ENCODE assay signal across 9 cellular contexts in the genomic region with DNA sequence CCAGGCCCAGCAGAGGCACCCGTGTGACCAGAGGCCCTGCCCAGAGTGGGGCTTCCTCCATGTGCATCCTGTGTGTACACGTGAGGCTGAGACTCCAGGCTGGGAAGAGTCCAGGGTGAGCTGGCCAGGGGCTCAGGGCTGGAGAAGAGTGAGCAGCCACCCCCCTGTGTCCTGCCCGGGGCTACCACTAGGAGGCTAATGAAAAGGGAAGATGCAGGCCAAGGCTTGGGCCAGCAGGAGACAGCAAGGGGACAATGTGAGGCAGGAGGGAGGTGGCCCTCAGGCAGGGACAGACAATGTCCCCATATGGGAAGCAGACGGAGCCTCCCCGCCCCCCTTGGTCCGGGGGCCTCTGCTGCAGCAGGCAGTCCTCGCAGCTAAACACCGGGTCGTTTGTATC.
DNase-seq lines count a peak whose midpoint lies in the region; ATAC-seq and TF ChIP-seq lines count a peak whose summit lies in the region.
"Had no signal": no experiment of that assay in that cellular context is flagged by ENCODE, and none has a peak within 500 bp of the region (broad histone marks: within the 10 kb centered on the region; RNA-seq: fewer than 3 reads in every experiment).

No MANE protein-coding gene starts in this region.

- no peaks in the 10 kb centered on the region for H3K27me3 ChIP-seq in testis

- H3K4me1 ChIP-seq in testis: no peaks in the 10 kb centered on the region
- H3K4me1 ChIP-seq: transverse colon had no signal

- no peak overlapping the region for H3K27ac ChIP-seq in testis
- H3K27ac ChIP-seq: transverse colon had no signal

- no peaks in the 10 kb centered on the region for H3K9me3 Mint-ChIP-seq in activated naive CD8-positive, alpha-beta T cell treated with anti-CD3 and anti-CD28 coated beads, Interleukin-2, amount 10 ng/mL, durations not matched to agents 7 days and 5 days
- no peaks in the 10 kb centered on the region for H3K9me3 Mint-ChIP-seq in activated naive CD8-positive, alpha-beta T cell treated with anti-CD3 and anti-CD28 coated beads for 36 hours

- TF ChIP-seq CTCF in epithelial cell of proximal tubule (conservative IDR thresholded peaks at IDR 0.05; ENCODE audit: low read depth, low read length) (peak; percentile 58), testis (IDR thresholded peaks at IDR 0.05) (peak in 1 of 3 experiments; percentile 27)

- TF ChIP-seq POLR2A in testis (IDR thresholded peaks at IDR 0.05): no peak

- DNase-seq in activated naive CD8-positive, alpha-beta T cell treated with anti-CD3 and anti-CD28 coated beads, Interleukin-2, amount 10 ng/mL, durations not matched to agents 7 days and 5 days: no peak
- DNase-seq in activated naive CD8-positive, alpha-beta T cell treated with anti-CD3 and anti-CD28 coated beads for 36 hours: no peak
- DNase-seq in NCI-H524 treated with DMSO at 0.1 percent for 48 hours (lab: John Stamatoyannopoulos, UW) (peak; percentile 13), epithelial cell of proximal tubule (ENCODE audit: low read depth) (no peak), testis (peak; percentile 29), NCI-H2171 treated with DMSO at 0.1 percent for 48 hours (lab: John Stamatoyannopoulos, UW) (no peak), cortex of kidney (lab: John Stamatoyannopoulos, UW) (no peak)
- DNase-seq: transverse colon had no signal

- peaks cover 1% of the 10 kb centered on the region for H3K4me1 Mint-ChIP-seq in activated naive CD8-positive, alpha-beta T cell treated with anti-CD3 and anti-CD28 coated beads, Interleukin-2, amount 10 ng/mL, durations not matched to agents 7 days and 5 days
- H3K4me1 Mint-ChIP-seq in activated naive CD8-positive, alpha-beta T cell treated with anti-CD3 and anti-CD28 coated beads for 36 hours: peaks cover 7% of the 10 kb centered on the region

- H3K4me3 Mint-ChIP-seq in activated naive CD8-positive, alpha-beta T cell treated with anti-CD3 and anti-CD28 coated beads, Interleukin-2, amount 10 ng/mL, durations not matched to agents 7 days and 5 days: no peak overlapping the region
- no peak overlapping the region for H3K4me3 Mint-ChIP-seq in activated naive CD8-positive, alpha-beta T cell treated with anti-CD3 and anti-CD28 coated beads for 36 hours

- intact Hi-C loops in testis (cut with DNase I; ENCODE audit: low total_unique reads): no loop called here

- POLR2A ChIA-PET in activated naive CD8-positive, alpha-beta T cell treated with anti-CD3 and anti-CD28 coated beads, Interleukin-2, amount 10 ng/mL, durations not matched to agents 7 days and 5 days (lab: Charles Lee): no interaction called here

- ATAC-seq in activated naive CD8-positive, alpha-beta T cell treated with anti-CD3 and anti-CD28 coated beads, Interleukin-2, amount 10 ng/mL, durations not matched to agents 7 days and 5 days (ENCODE audit: low read depth): peak; percentile 58
- ATAC-seq in HG02763 (IDR thresholded peaks at IDR 0.05; ENCODE audit: unreplicated experiment): no peak

- no peak overlapping the region for H3K27ac Mint-ChIP-seq in activated naive CD8-positive, alpha-beta T cell treated with anti-CD3 and anti-CD28 coated beads, Interleukin-2, amount 10 ng/mL, durations not matched to agents 7 days and 5 days
- no peak overlapping the region for H3K27ac Mint-ChIP-seq in activated naive CD8-positive, alpha-beta T cell treated with anti-CD3 and anti-CD28 coated beads for 36 hours

- no peaks in the 10 kb centered on the region for H3K9me3 ChIP-seq in testis
- H3K9me3 ChIP-seq: transverse colon had no signal

- no peaks in the 10 kb centered on the region for H3K36me3 ChIP-seq in testis (ENCODE audit: low read depth, missing control alignments)
- H3K36me3 ChIP-seq: transverse colon had no signal

- no peaks in the 10 kb centered on the region for H3K36me3 Mint-ChIP-seq in activated naive CD8-positive, alpha-beta T cell treated with anti-CD3 and anti-CD28 coated beads, Interleukin-2, amount 10 ng/mL, durations not matched to agents 7 days and 5 days
- H3K36me3 Mint-ChIP-seq in activated naive CD8-positive, alpha-beta T cell treated with anti-CD3 and anti-CD28 coated beads for 36 hours: no peaks in the 10 kb centered on the region

- no peak overlapping the region for H3K4me3 ChIP-seq in epithelial cell of proximal tubule (ENCODE audit: low read depth, low read length)
- H3K4me3 ChIP-seq in testis: no peak overlapping the region
- H3K4me3 ChIP-seq: transverse colon had no signal

- 33 to 36% methylated on average over 8 to 9 of the region's 9 CpGs for WGBS in testis, 2 donors

- H3K27me3 Mint-ChIP-seq in activated naive CD8-positive, alpha-beta T cell treated with anti-CD3 and anti-CD28 coated beads, Interleukin-2, amount 10 ng/mL, durations not matched to agents 7 days and 5 days: peaks cover 47% of the 10 kb centered on the region
- peaks cover 59% of the 10 kb centered on the region for H3K27me3 Mint-ChIP-seq in activated naive CD8-positive, alpha-beta T cell treated with anti-CD3 and anti-CD28 coated beads for 36 hours

Comparison
In these comparisons a context has a peak if more than half of its experiments do, and no peak if none do; other contexts are left out.
1. DNase-seq: peak in NCI-H524 treated with DMSO at 0.1 percent for 48 hours (single experiment) and testis (single experiment); none in activated naive CD8-positive, alpha-beta T cell treated with anti-CD3 and anti-CD28 coated beads, Interleukin-2, amount 10 ng/mL, durations not matched to agents 7 days and 5 days (single experiment), activated naive CD8-positive, alpha-beta T cell treated with anti-CD3 and anti-CD28 coated beads for 36 hours (single experiment), epithelial cell of proximal tubule (single experiment), NCI-H2171 treated with DMSO at 0.1 percent for 48 hours (single experiment) and cortex of kidney (single experiment).